11 cellular contexts compared by ENCODE assay signal in the genomic region with DNA sequence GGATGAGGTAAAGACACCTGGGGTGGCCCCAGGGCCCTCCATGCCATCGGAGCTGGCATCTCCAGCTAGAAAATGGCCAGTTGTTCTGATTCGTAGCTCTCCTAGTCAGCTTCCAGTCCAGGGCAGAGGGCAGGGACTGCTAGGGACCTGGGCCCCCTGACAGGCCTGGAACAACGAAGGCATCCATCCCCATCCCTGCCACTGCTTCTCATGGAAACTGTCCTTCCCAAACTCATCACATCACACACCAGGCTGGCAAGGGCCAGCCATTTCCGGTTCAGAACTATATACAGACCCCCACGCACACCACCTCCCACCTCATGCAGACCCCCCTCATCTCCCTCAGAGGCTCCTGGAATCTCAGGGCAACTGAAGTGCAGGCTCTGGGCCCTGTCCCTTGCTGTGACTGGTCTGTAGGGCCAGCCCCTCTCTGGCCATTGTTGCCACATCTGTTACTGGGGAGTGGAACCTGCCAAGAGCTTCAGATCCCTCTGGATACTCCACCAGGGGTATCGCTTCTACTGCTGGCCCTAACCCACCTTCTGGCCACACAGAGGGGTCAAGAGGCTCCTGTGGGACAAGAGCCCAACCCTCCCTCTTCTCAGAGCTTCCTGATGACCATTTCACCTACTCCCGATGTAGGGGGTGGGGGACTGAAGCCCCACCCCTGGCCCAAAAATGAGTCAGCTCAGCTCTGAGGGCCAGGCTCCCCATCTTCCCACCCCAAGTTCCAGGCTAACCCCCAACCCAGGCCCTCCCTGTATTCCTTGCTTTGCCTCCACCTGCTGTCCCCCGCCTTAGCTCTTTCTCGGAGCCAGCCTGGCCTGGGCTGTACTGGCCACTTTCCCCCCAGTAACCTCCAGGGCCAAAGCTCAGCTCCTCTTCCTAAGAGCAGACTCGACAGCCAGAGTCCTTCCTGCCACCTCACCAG. TPM values are rescaled to one million over a fixed set of nuclear protein-coding genes. Genes with fewer than 3 reads are reported as not detected.
DNase-seq lines count a peak whose midpoint lies in the region; FAIRE-seq and TF ChIP-seq lines count a peak whose summit lies in the region.
"Had no signal": no experiment of that assay in that cellular context is flagged by ENCODE, and none has a peak within 500 bp of the region (broad histone marks: within the 10 kb centered on the region; RNA-seq: fewer than 3 reads in every experiment).

No MANE protein-coding gene starts in this region.

- H3K9me3 ChIP-seq in astrocyte (ENCODE audit: insufficient read depth, low read depth, low read length) (no peaks in the 10 kb centered on the region), osteoblast (ENCODE audit: low read depth, low read length) (no peaks in the 10 kb centered on the region)

- H3K4me3 Mint-ChIP-seq in Calu3 (ENCODE audit: low read depth, unreplicated experiment) (peak overlapping the region; percentile 81), IgD-negative memory B cell (peak overlapping the region; percentile 82 to 94 (median 88)), astrocyte (ENCODE audit: unreplicated experiment) (no peak overlapping the region)

- no peaks in the 10 kb centered on the region for H3K9me3 Mint-ChIP-seq in Calu3 (ENCODE audit: low read depth, unreplicated experiment)
- H3K9me3 Mint-ChIP-seq in IgD-negative memory B cell, result no peaks in the 10 kb centered on the region
- H3K9me3 Mint-ChIP-seq in astrocyte (ENCODE audit: unreplicated experiment), result no peaks in the 10 kb centered on the region

- H3K9ac ChIP-seq in astrocyte (ENCODE audit: low read length), result no peak overlapping the region

- H3K4me1 ChIP-seq in astrocyte (ENCODE audit: insufficient read depth, low read length), result peaks cover 11% of the 10 kb centered on the region
- no peaks in the 10 kb centered on the region for H3K4me1 ChIP-seq in osteoblast (ENCODE audit: insufficient read depth, low read length)

- DNase-seq in Calu3 (no peak), astrocyte (ENCODE audit: low read depth) (no peak), osteoblast (ENCODE audit: insufficient read length, low spot score, missing footprints) (peak; percentile 88), SKM-1 treated with dmso at 0.1 percent for 144 hours (lab: John Stamatoyannopoulos, UW; ENCODE audit: unreplicated experiment) (no peak), kidney tubule cell (ENCODE audit: low spot score) (no peak), SW 1271 (lab: John Stamatoyannopoulos, UW) (no peak), SW480 (ENCODE audit: low spot score) (no peak)
- DNase-seq: NCI-H2081 treated with DMSO at 0.1 percent for 48 hours had no signal

- H3K4me3 ChIP-seq in astrocyte (ENCODE audit: insufficient read depth, low read depth, low read length) (no peak overlapping the region), osteoblast (ENCODE audit: insufficient read depth, low read length) (no peak overlapping the region)

- CTCF ChIA-PET in Calu3 (lab: Charles Lee), result interaction anchor here (0.6 to 1.0 kb wide), 2 partner anchors 34 to 97 kb away, joined by 3 read pairs; a partner anchor contains a TSS

- H3K27me3 Mint-ChIP-seq in Calu3 (ENCODE audit: unreplicated experiment) (no peaks in the 10 kb centered on the region), IgD-negative memory B cell (no peaks in the 10 kb centered on the region), astrocyte (ENCODE audit: low read depth, unreplicated experiment) (peaks cover 28% of the 10 kb centered on the region)

- H3K27ac Mint-ChIP-seq in Calu3 (ENCODE audit: unreplicated experiment) (peak overlapping the region; percentile 84), IgD-negative memory B cell (peak overlapping the region; percentile 97 to 99 (median 98)), astrocyte (ENCODE audit: unreplicated experiment) (no peak overlapping the region)

- H3K4me1 Mint-ChIP-seq in Calu3 (ENCODE audit: low read depth, unreplicated experiment), result peaks cover 16% of the 10 kb centered on the region
- peaks cover 28 to 43% (median 43%) of the 10 kb centered on the region in 3 donors for H3K4me1 Mint-ChIP-seq in IgD-negative memory B cell
- H3K4me1 Mint-ChIP-seq in astrocyte (ENCODE audit: low read depth, unreplicated experiment), result peaks cover 2% of the 10 kb centered on the region

- TF ChIP-seq CTCF in Calu3 (IDR thresholded peaks at IDR 0.05; ENCODE audit: unreplicated experiment) (no peak), astrocyte (IDR thresholded peaks at IDR 0.05; ENCODE audit: insufficient read depth, low read depth, low read length) (no peak), osteoblast (IDR thresholded peaks at IDR 0.05; ENCODE audit: extremely low read depth, low read depth, low read length) (no peak)

- H3K36me3 Mint-ChIP-seq in Calu3 (ENCODE audit: insufficient read depth, unreplicated experiment), result peaks cover 22% of the 10 kb centered on the region
- no peaks in the 10 kb centered on the region for H3K36me3 Mint-ChIP-seq in IgD-negative memory B cell
- H3K36me3 Mint-ChIP-seq in astrocyte (ENCODE audit: low read depth, unreplicated experiment), result peaks cover under 1% of the 10 kb centered on the region

- BruUV-seq in Calu3 (replicated peaks; lab: Mats Ljungman, UMichigan), result no TSS peak

- H4K20me1 ChIP-seq in astrocyte (ENCODE audit: insufficient read depth, low read length) (peaks cover 3% of the 10 kb centered on the region), osteoblast (ENCODE audit: insufficient read depth, low read length) (peaks cover 4% of the 10 kb centered on the region)

- H3K27me3 ChIP-seq in astrocyte (ENCODE audit: insufficient read depth, low read length) (peaks cover 18% of the 10 kb centered on the region), osteoblast (ENCODE audit: insufficient read depth, low read length) (peaks cover 18% of the 10 kb centered on the region)

- H3K79me2 ChIP-seq in astrocyte (ENCODE audit: insufficient read depth, low read length), result no peaks in the 10 kb centered on the region
- H3K79me2 ChIP-seq in osteoblast (ENCODE audit: insufficient read depth, low read length), result no peaks in the 10 kb centered on the region

- H3K27ac ChIP-seq in astrocyte (ENCODE audit: low read depth, low read length), result no peak overlapping the region
- no peak overlapping the region for H3K27ac ChIP-seq in osteoblast (ENCODE audit: low read depth, low read length)

- no peaks in the 10 kb centered on the region for H3K36me3 ChIP-seq in astrocyte (ENCODE audit: insufficient read depth, low read length)
- no peaks in the 10 kb centered on the region for H3K36me3 ChIP-seq in osteoblast (ENCODE audit: insufficient read depth, low read length)

- H2AFZ ChIP-seq in astrocyte (ENCODE audit: low read depth, low read length) (no peak overlapping the region), osteoblast (ENCODE audit: low read length) (peak overlapping the region; percentile 42)

- no peak for FAIRE-seq in astrocyte (lab: Jason Lieb, UNC)
- FAIRE-seq: TTC549 had no signal

- H3K4me2 ChIP-seq in astrocyte (ENCODE audit: low read length) (peak overlapping the region; percentile 81), osteoblast (ENCODE audit: insufficient read depth, low read length) (no peak overlapping the region)

- intact Hi-C loops in Calu3 (cut with micrococcal nuclease; ENCODE audit: unreplicated experiment), result loop anchor here (5.0 kb wide), 1 partner anchor 49 kb away; a partner anchor contains a TSS

RNA-seq across cellular contexts. Expression of a gene that starts 1.2 kb away (rescaled TPM):
- total RNA-seq in Calu3 (2022), result 0.24 TPM in 1 of 2 replicates, not detected in the other
- 193 TPM for polyA plus RNA-seq in IgD-negative memory B cell
- total RNA-seq in astrocyte, result 0.22 TPM in 1 of 2 replicates, not detected in the other
- total RNA-seq in osteoblast, result 0.29 TPM in 1 of 2 replicates, not detected in the other

RNA-seq across cellular contexts. Expression of a gene that starts 4.0 kb away (rescaled TPM):
- total RNA-seq in Calu3 (2022) (1.9 and 2.4 TPM in 2 replicates), astrocyte (0.59 and 0.60 TPM in 2 replicates), osteoblast (1.1 and 1.2 TPM in 2 replicates)
- polyA plus RNA-seq in IgD-negative memory B cell, result 1.5 TPM

RNA-seq across cellular contexts. Expression of a gene that starts 7.8 kb away (rescaled TPM):
- total RNA-seq in Calu3 (2022) (0.80 and 2.8 TPM in 2 replicates), astrocyte (not detected in 2 replicates), osteoblast (not detected in 2 replicates)
- not detected for polyA plus RNA-seq in IgD-negative memory B cell
- total RNA-seq: fibroblast of villous mesenchyme had no signal

RNA-seq across cellular contexts. Expression of a gene that starts 13.0 kb away (rescaled TPM):
- total RNA-seq in Calu3 (2022), result 5.1 and 6.8 TPM in 2 replicates
- 4.7 TPM for polyA plus RNA-seq in IgD-negative memory B cell
- 4.5 and 5.2 TPM in 2 replicates for total RNA-seq in astrocyte
- total RNA-seq in osteoblast, result 2.9 and 3.6 TPM in 2 replicates

RNA-seq across cellular contexts. Expression of a gene that starts 48.4 kb away (rescaled TPM):
- total RNA-seq in Calu3 (2022), result 6.7 and 9.8 TPM in 2 replicates
- 5.1 TPM for polyA plus RNA-seq in IgD-negative memory B cell
- 18.8 and 21.4 TPM in 2 replicates for total RNA-seq in astrocyte
- total RNA-seq in osteoblast, result 12.4 and 16.3 TPM in 2 replicates
